8 cellular contexts compared by ENCODE assay signal in genomic region chr4:146521543-146522097, GRCh38. TPM values are rescaled to one million over a fixed set of nuclear protein-coding genes. Genes with fewer than 3 reads are reported as not detected.
DNase-seq lines count a peak whose midpoint lies in the region; ATAC-seq and TF ChIP-seq lines count a peak whose summit lies in the region.

TSS of gene SLC10A7 (minus strand) at chr4:146521940. CDS start at chr4:146521717, 223 bp downstream.

- H3K4me3 ChIP-seq in left lung = peak within 1 kb of the TSS; percentile 86 to 89

- H3K27ac ChIP-seq in left lung = peak within 1 kb of the TSS; percentile 72 to 84

- no peak for TF ChIP-seq CTCF in left lung (IDR thresholded peaks at IDR 0.05)

- intact Hi-C loops in left lung (cut with DNase I) = no loop called here

- DNase-seq in Ammon's horn (ENCODE audit: low spot score) (peak; percentile 88), NCI-H460 (ENCODE audit: extremely low read depth, low read depth) (peak; percentile 52), dermis blood vessel endothelial cell (peak; percentile 85), left lung (peak; percentile 78 to 92)
- peak; percentile 82 for DNase-seq in activated CD4-positive, alpha-beta T cell treated with anti-CD3 and anti-CD28 coated beads for 48 hours
- peak; percentile 74 for DNase-seq in stimulated activated CD4-positive, alpha-beta T cell treated with anti-CD3 and anti-CD28 coated beads, Interleukin-4, amount 100 ng/mL, for 1 hour

- ATAC-seq in GM19023 (IDR thresholded peaks at IDR 0.05; ENCODE audit: unreplicated experiment) (peak; percentile 83), HG03159 (IDR thresholded peaks at IDR 0.05; ENCODE audit: unreplicated experiment) (peak; percentile 84), left lung (peak; percentile 94)

- peaks cover 8 to 26% of the 10 kb centered on the region in 2 donors for H3K4me1 ChIP-seq in left lung

- H3K36me3 ChIP-seq in left lung = no peaks in the 10 kb centered on the region

- H3K9me3 ChIP-seq in left lung = no peaks in the 10 kb centered on the region

- H3K27me3 ChIP-seq in left lung = no peaks in the 10 kb centered on the region

RNA-seq across cellular contexts. Expression of gene SLC10A7, which starts in this region (rescaled TPM):
- 10.0 and 10.6 TPM in 2 replicates for total RNA-seq in NCI-H460 (2014; rRNA removed; shearing (Covaris generic))
- polyA plus RNA-seq in NCI-H460 (2014; cell fraction: nucleus; rRNA removed) = 4.1 and 7.5 TPM in 2 replicates
- 12.8 and 14.7 TPM in 2 replicates for total RNA-seq in dermis blood vessel endothelial cell
- 10 to 100 TPM; 17.7 to 22.0 TPM for total RNA-seq in left lung

Comparison
In these comparisons a context has a peak if more than half of its experiments do, and no peak if none do; other contexts are left out.
1. Peak in every context shown above with its lines: DNase-seq, ATAC-seq, H3K4me3 ChIP-seq and H3K27ac ChIP-seq.